In genomic region chr6:56752009-56752408, GRCh38 we compare ENCODE assay signal across 14 cellular contexts.
DNase-seq lines count a peak whose midpoint lies in the region; ATAC-seq and TF ChIP-seq lines count a peak whose summit lies in the region.
"Had no signal": no experiment of that assay in that cellular context is flagged by ENCODE, and none has a peak within 500 bp of the region (broad histone marks: within the 10 kb centered on the region; RNA-seq: fewer than 3 reads in every experiment).

No MANE protein-coding gene starts in this region.

- peak; percentile 36 for ATAC-seq in esophagus mucosa
- ATAC-seq in activated T-helper 17 cell treated with anti-CD3 and anti-CD28 coated beads, Interleukin-2, amount 50 U/mL, for 72 hours (replicated peaks) = no peak
- ATAC-seq in GM19455 (IDR thresholded peaks at IDR 0.05; ENCODE audit: unreplicated experiment) = no peak

- no peaks in the 10 kb centered on the region for H3K36me3 Mint-ChIP-seq in activated T-helper 17 cell treated with anti-CD3 and anti-CD28 coated beads, Interleukin-2, amount 50 U/mL, for 72 hours (ENCODE audit: low read depth)
- H3K36me3 Mint-ChIP-seq: type B pancreatic cell had no signal

- peaks cover 3% of the 10 kb centered on the region for H3K27me3 Mint-ChIP-seq in activated T-helper 17 cell treated with anti-CD3 and anti-CD28 coated beads, Interleukin-2, amount 50 U/mL, for 72 hours
- H3K27me3 Mint-ChIP-seq: type B pancreatic cell had no signal

- no peak for TF ChIP-seq CTCF in retinal pigment epithelial cell (conservative IDR thresholded peaks at IDR 0.05; ENCODE audit: low read depth, low read length)

- H3K27ac Mint-ChIP-seq in activated T-helper 17 cell treated with anti-CD3 and anti-CD28 coated beads, Interleukin-2, amount 50 U/mL, for 72 hours = no peak overlapping the region
- H3K27ac Mint-ChIP-seq: type B pancreatic cell had no signal

- H3K4me1 Mint-ChIP-seq in activated T-helper 17 cell treated with anti-CD3 and anti-CD28 coated beads, Interleukin-2, amount 50 U/mL, for 72 hours = no peaks in the 10 kb centered on the region

- H3K9me3 Mint-ChIP-seq in activated T-helper 17 cell treated with anti-CD3 and anti-CD28 coated beads, Interleukin-2, amount 50 U/mL, for 72 hours = no peaks in the 10 kb centered on the region
- H3K9me3 Mint-ChIP-seq: type B pancreatic cell had no signal

- H3K4me3 Mint-ChIP-seq in activated T-helper 17 cell treated with anti-CD3 and anti-CD28 coated beads, Interleukin-2, amount 50 U/mL, for 72 hours = no peak overlapping the region
- H3K4me3 Mint-ChIP-seq: type B pancreatic cell had no signal

- no peak overlapping the region for H3K4me3 ChIP-seq in retinal pigment epithelial cell (ENCODE audit: low read length)
- H3K4me3 ChIP-seq: ovary had no signal

- DNase-seq in H4 (ENCODE audit: low spot score) (peak; percentile 72), NCI-H510A treated with DMSO at 0.1 percent for 48 hours (lab: John Stamatoyannopoulos, UW) (peak; percentile 60), retinal pigment epithelial cell (ENCODE audit: low read depth) (peak; percentile 43), T-helper 9 cell (no peak), NCI-H128 (lab: John Stamatoyannopoulos, UW; ENCODE audit: unreplicated experiment) (no peak)
- DNase-seq: anterior cingulate cortex, DND-41, erythroblast, MV-4-11, ovary had no signal

Comparison
In these comparisons a context has a peak if more than half of its experiments do, and no peak if none do; other contexts are left out.
1. DNase-seq: peak in H4 (single experiment), NCI-H510A treated with DMSO at 0.1 percent for 48 hours (single experiment) and retinal pigment epithelial cell (single experiment); none in T-helper 9 cell (single experiment) and NCI-H128 (single experiment).